In genomic region chr2:9770006-9770307, GRCh38 we compare ENCODE assay signal across 17 cellular contexts.
A peak's percentile ranks its signal among the peaks of the same experiment; 100 is the strongest.
DNase-seq lines count a peak whose midpoint lies in the region; ATAC-seq, FAIRE-seq and TF ChIP-seq lines count a peak whose summit lies in the region.
"Had no signal": no experiment of that assay in that cellular context is flagged by ENCODE, and none has a peak within 500 bp of the region (broad histone marks: within the 10 kb centered on the region; RNA-seq: fewer than 3 reads in every experiment).

No MANE protein-coding gene starts in this region.

- H3K27ac ChIP-seq in K562 (ENCODE audit: extremely low read depth, low read depth, low read length) (no peak overlapping the region), lower lobe of right lung (no peak overlapping the region)
- H3K27ac ChIP-seq: SJCRH30 had no signal

- H3K4me2 ChIP-seq in K562 (ENCODE audit: insufficient read depth, low read length) = peak overlapping the region; percentile 68

- peaks cover 24 to 51% of the 10 kb centered on the region in 2 experiments; a peak in 4 of 5 replicates for H3K4me1 ChIP-seq in K562 (replicated peaks in 1 of 2; ENCODE audit: control insufficient read depth in 2 of 2, insufficient read depth in 2 of 2, low read length in 2 of 2)
- H3K4me1 ChIP-seq in lower lobe of right lung = peaks cover 29% of the 10 kb centered on the region

- FAIRE-seq in K562 (lab: Jason Lieb, UNC) (no peak), frontal cortex (lab: Jason Lieb, UNC) (no peak)

- H3K27me3 ChIP-seq in K562 (ENCODE audit: control insufficient read depth in 2 of 2, insufficient read depth in 2 of 2, low read length in 2 of 2) (no peaks in the 10 kb centered on the region; a peak in 1 of 5 replicates), lower lobe of right lung (ENCODE audit: low read depth) (no peaks in the 10 kb centered on the region)
- H3K27me3 ChIP-seq: SJCRH30 had no signal

- no peaks in the 10 kb centered on the region for H3K36me3 Mint-ChIP-seq in HFFc6 (ENCODE audit: low read depth)
- H3K36me3 Mint-ChIP-seq in stimulated activated effector memory CD8-positive, alpha-beta T cell treated with anti-CD3 and anti-CD28 coated beads, Interleukin-12 subunit alpha, Interleukin-12 subunit beta, amount 100 ng/mL, for 72 hours = no peaks in the 10 kb centered on the region
- no peaks in the 10 kb centered on the region for H3K36me3 Mint-ChIP-seq in activated T-helper 1 cell treated with anti-CD3 and anti-CD28 coated beads, Interleukin-12 subunit alpha, Interleukin-12 subunit beta, Interleukin-2, Interleukin-4 antibody, amounts not matched to agents 30 ng/mL and 10 ng/mL and 1 ng/mL, durations not matched to agents 14 hours and 24 hours and 36 hours (ENCODE audit: low read depth)
- H3K36me3 Mint-ChIP-seq: memory B cell; natural killer cell treated with Interleukin-12 subunit alpha and Interleukin-12 subunit beta and Interleukin-15 and Interleukin-18, amount 100 ng/mL, for 72 hours had no signal

- no peak for TF ChIP-seq EP300 in K562 (IDR thresholded peaks at IDR 0.05; ENCODE audit: low read length)

- TF ChIP-seq RAD21 in K562 (CRISPR knock-in tag; conservative IDR thresholded peaks at IDR 0.05 in 1 of 2, IDR thresholded peaks at IDR 0.05 in 1 of 2) = no peak

- H3K9me3 ChIP-seq in K562 (replicated peaks; ENCODE audit: control insufficient read depth, insufficient read depth, low read depth, low read length) (no peaks in the 10 kb centered on the region), lower lobe of right lung (no peaks in the 10 kb centered on the region)
- H3K9me3 ChIP-seq: SJCRH30 had no signal

- peak overlapping the region; percentile 83 for H3K4me3 Mint-ChIP-seq in HFFc6
- H3K4me3 Mint-ChIP-seq in stimulated activated effector memory CD8-positive, alpha-beta T cell treated with anti-CD3 and anti-CD28 coated beads, Interleukin-12 subunit alpha, Interleukin-12 subunit beta, amount 100 ng/mL, for 72 hours = peak overlapping the region; percentile 54
- H3K4me3 Mint-ChIP-seq in activated T-helper 1 cell treated with anti-CD3 and anti-CD28 coated beads, Interleukin-12 subunit alpha, Interleukin-12 subunit beta, Interleukin-2, Interleukin-4 antibody, amounts not matched to agents 30 ng/mL and 10 ng/mL and 1 ng/mL, durations not matched to agents 14 hours and 24 hours and 36 hours = no peak overlapping the region
- H3K4me3 Mint-ChIP-seq: activated CD8-positive, alpha-beta T cell treated with anti-CD3 and anti-CD28 coated beads, Interleukin-2, amount 10 ng/mL, durations not matched to agents 7 days and 5 days; activated naive CD8-positive, alpha-beta T cell treated with anti-CD3 and anti-CD28 coated beads, Interleukin-2, amount 50 U/mL, for 24 hours; activated T-cell treated with anti-CD3 and anti-CD28 coated beads, Interleukin-2, amount 50 U/mL, for 72 hours; B cell; memory B cell; natural killer cell treated with Interleukin-12 subunit alpha and Interleukin-12 subunit beta and Interleukin-15 and Interleukin-18, amount 100 ng/mL, for 72 hours had no signal

- peaks cover 18% of the 10 kb centered on the region for H3K4me1 Mint-ChIP-seq in HFFc6 (ENCODE audit: low read depth)
- H3K4me1 Mint-ChIP-seq in stimulated activated effector memory CD8-positive, alpha-beta T cell treated with anti-CD3 and anti-CD28 coated beads, Interleukin-12 subunit alpha, Interleukin-12 subunit beta, amount 100 ng/mL, for 72 hours = peaks cover 48% of the 10 kb centered on the region
- H3K4me1 Mint-ChIP-seq in activated T-helper 1 cell treated with anti-CD3 and anti-CD28 coated beads, Interleukin-12 subunit alpha, Interleukin-12 subunit beta, Interleukin-2, Interleukin-4 antibody, amounts not matched to agents 30 ng/mL and 10 ng/mL and 1 ng/mL, durations not matched to agents 14 hours and 24 hours and 36 hours (ENCODE audit: low read depth) = peaks cover 34% of the 10 kb centered on the region

- no peak for TF ChIP-seq POLR2A in K562 (conservative IDR thresholded peaks at IDR 0.05)

- peak overlapping the region in 1 of 2 experiments; percentile 74; a peak in 1 of 4 replicates for H3K9ac ChIP-seq in K562 (ENCODE audit: insufficient read depth in 1 of 2, low read depth in 2 of 2, low read length in 2 of 2)

- H4K20me1 ChIP-seq in K562 (replicated peaks; ENCODE audit: control insufficient read depth, insufficient read depth, low read length) = no peaks in the 10 kb centered on the region

- no peaks in the 10 kb centered on the region for H3K79me2 ChIP-seq in K562 (ENCODE audit: control insufficient read depth, insufficient read depth, low read length)

- no peaks in the 10 kb centered on the region for H3K9me3 Mint-ChIP-seq in HFFc6
- H3K9me3 Mint-ChIP-seq in stimulated activated effector memory CD8-positive, alpha-beta T cell treated with anti-CD3 and anti-CD28 coated beads, Interleukin-12 subunit alpha, Interleukin-12 subunit beta, amount 100 ng/mL, for 72 hours = no peaks in the 10 kb centered on the region
- H3K9me3 Mint-ChIP-seq in activated T-helper 1 cell treated with anti-CD3 and anti-CD28 coated beads, Interleukin-12 subunit alpha, Interleukin-12 subunit beta, Interleukin-2, Interleukin-4 antibody, amounts not matched to agents 30 ng/mL and 10 ng/mL and 1 ng/mL, durations not matched to agents 14 hours and 24 hours and 36 hours = no peaks in the 10 kb centered on the region
- H3K9me3 Mint-ChIP-seq: activated naive CD8-positive, alpha-beta T cell treated with anti-CD3 and anti-CD28 coated beads, Interleukin-2, amount 50 U/mL, for 24 hours; activated T-cell treated with anti-CD3 and anti-CD28 coated beads, Interleukin-2, amount 50 U/mL, for 72 hours; memory B cell; natural killer cell treated with Interleukin-12 subunit alpha and Interleukin-12 subunit beta and Interleukin-15 and Interleukin-18, amount 100 ng/mL, for 72 hours had no signal

- H2AFZ ChIP-seq in K562 (ENCODE audit: low read depth, low read length) = peak overlapping the region; percentile 81

- POLR2A ChIA-PET in K562 (lab: Yijun Ruan, JAX) = interaction anchor here (0.6 to 1.6 kb wide), 6 partner anchors 162 to 277 kb away, joined by 3 to 8 read pairs (median 4); partner anchors contain the start of gene ADAM17

- H3K4me3 ChIP-seq in K562 (no peak overlapping the region), lower lobe of right lung (peak overlapping the region; percentile 23)
- H3K4me3 ChIP-seq: SJCRH30 had no signal

- WGBS in K562 (ENCODE audit: insufficient coverage, low coverage, missing lambda C conversion rate) = 4% methylated on average over 6 of the region's 6 CpGs

- H3K27me3 Mint-ChIP-seq in HFFc6 (ENCODE audit: insufficient read depth) = peaks cover 7% of the 10 kb centered on the region
- H3K27me3 Mint-ChIP-seq in activated T-helper 1 cell treated with anti-CD3 and anti-CD28 coated beads, Interleukin-12 subunit alpha, Interleukin-12 subunit beta, Interleukin-2, Interleukin-4 antibody, amounts not matched to agents 30 ng/mL and 10 ng/mL and 1 ng/mL, durations not matched to agents 14 hours and 24 hours and 36 hours (ENCODE audit: insufficient read depth) = peaks cover 4% of the 10 kb centered on the region
- H3K27me3 Mint-ChIP-seq: natural killer cell treated with Interleukin-12 subunit alpha and Interleukin-12 subunit beta and Interleukin-15 and Interleukin-18, amount 100 ng/mL, for 72 hours had no signal

- H3K9me1 ChIP-seq in K562 (ENCODE audit: control insufficient read depth, insufficient read depth, low read length) = no peaks in the 10 kb centered on the region

- intact Hi-C loops in K562 (cut with micrococcal nuclease) = loop anchor here (10.0 kb wide), 1 partner anchor 285 kb away; no protein-coding TSS in a partner anchor
- intact Hi-C loops in lower lobe of right lung (cut with DNase I) = no loop called here
- intact Hi-C loops in activated T-helper 1 cell treated with anti-CD3 and anti-CD28 coated beads, Interleukin-12 subunit alpha, Interleukin-12 subunit beta, Interleukin-2, Interleukin-4 antibody, amounts not matched to agents 30 ng/mL and 10 ng/mL and 1 ng/mL, durations not matched to agents 14 hours and 24 hours and 36 hours (cut with micrococcal nuclease) = loop anchor here (1.0 kb wide), 1 partner anchor 29 kb away; no protein-coding TSS in a partner anchor

- TF ChIP-seq CTCF in HFFc6 (IDR thresholded peaks at IDR 0.05) (no peak), K562 (IDR thresholded peaks at IDR 0.05 in 2 of 3, conservative IDR thresholded peaks at IDR 0.05 in 1 of 3; ENCODE audit: insufficient read depth in 2 of 3, low read depth in 1 of 3, low read length in 3 of 3) (no peak), lower lobe of right lung (IDR thresholded peaks at IDR 0.05) (no peak), GM13977 (IDR thresholded peaks at IDR 0.05; ENCODE audit: extremely low read depth, insufficient read depth, missing control alignments) (no peak)

- BruUV-seq in K562 (replicated peaks; lab: Mats Ljungman, UMichigan) = no TSS peak

- ATAC-seq in K562 = no peak
- ATAC-seq in lower lobe of right lung = no peak
- no peak for ATAC-seq in stimulated activated effector memory CD8-positive, alpha-beta T cell treated with anti-CD3 and anti-CD28 coated beads, Interleukin-12 subunit alpha, Interleukin-12 subunit beta, amount 100 ng/mL, for 72 hours

- H3K36me3 ChIP-seq in K562 (ENCODE audit: control insufficient read depth, insufficient read depth, low read length) (no peaks in the 10 kb centered on the region), lower lobe of right lung (no peaks in the 10 kb centered on the region)
- H3K36me3 ChIP-seq: SJCRH30 had no signal

- in situ Hi-C loops in K562 (cut with MboI) (no loop called here), GM13977 (cut with MboI; ENCODE audit: low pct_unique_long_range_greater_than_20kb, low sequenced_read_pairs, unreplicated experiment) (no loop called here)

- DNase-seq in HFFc6 = no peak
- DNase-seq in K562 (ENCODE audit: extremely low read depth in 1 of 4, low spot score in 3 of 4) = no peak
- DNase-seq in lower lobe of right lung = no peak
- DNase-seq in stimulated activated effector memory CD8-positive, alpha-beta T cell treated with anti-CD3 and anti-CD28 coated beads, Interleukin-12 subunit alpha, Interleukin-12 subunit beta, amount 100 ng/mL, for 72 hours (ENCODE audit: low spot score in 2 of 2) = no peak
- DNase-seq in NCI-H1417 (lab: John Stamatoyannopoulos, UW) = no peak
- DNase-seq in GM13977 (ENCODE audit: low spot score) = no peak
- DNase-seq in activated T-helper 1 cell treated with anti-CD3 and anti-CD28 coated beads, Interleukin-12 subunit alpha, Interleukin-12 subunit beta, Interleukin-2, Interleukin-4 antibody, amounts not matched to agents 30 ng/mL and 10 ng/mL and 1 ng/mL, durations not matched to agents 14 hours and 24 hours and 36 hours (ENCODE audit: low spot score) = no peak
- no peak for DNase-seq in frontal cortex (ENCODE audit: low spot score in 2 of 2)
- DNase-seq: KG1, NCI-H2081 treated with DMSO at 0.1 percent for 48 hours had no signal

- CTCF ChIA-PET in K562 (lab: Yijun Ruan, JAX; ENCODE audit: low intra/inter-chr PET ratio) = interaction anchor here (1.2 kb wide), 1 partner anchor 30 kb away, joined by 4 read pairs; no protein-coding TSS in a partner anchor

- peak overlapping the region; percentile 64 for H3K27ac Mint-ChIP-seq in HFFc6
- peak overlapping the region; percentile 87 for H3K27ac Mint-ChIP-seq in stimulated activated effector memory CD8-positive, alpha-beta T cell treated with anti-CD3 and anti-CD28 coated beads, Interleukin-12 subunit alpha, Interleukin-12 subunit beta, amount 100 ng/mL, for 72 hours
- H3K27ac Mint-ChIP-seq in activated T-helper 1 cell treated with anti-CD3 and anti-CD28 coated beads, Interleukin-12 subunit alpha, Interleukin-12 subunit beta, Interleukin-2, Interleukin-4 antibody, amounts not matched to agents 30 ng/mL and 10 ng/mL and 1 ng/mL, durations not matched to agents 14 hours and 24 hours and 36 hours = no peak overlapping the region
- H3K27ac Mint-ChIP-seq: activated CD8-positive, alpha-beta T cell treated with anti-CD3 and anti-CD28 coated beads, Interleukin-2, amount 10 ng/mL, durations not matched to agents 7 days and 5 days; activated naive CD8-positive, alpha-beta T cell treated with anti-CD3 and anti-CD28 coated beads, Interleukin-2, amount 50 U/mL, for 24 hours; activated T-cell treated with anti-CD3 and anti-CD28 coated beads, Interleukin-2, amount 50 U/mL, for 72 hours; B cell; natural killer cell treated with Interleukin-12 subunit alpha and Interleukin-12 subunit beta and Interleukin-15 and Interleukin-18, amount 100 ng/mL, for 72 hours had no signal
